Comparison of ENCODE assay signal across 2 cellular contexts in the genomic region with DNA sequence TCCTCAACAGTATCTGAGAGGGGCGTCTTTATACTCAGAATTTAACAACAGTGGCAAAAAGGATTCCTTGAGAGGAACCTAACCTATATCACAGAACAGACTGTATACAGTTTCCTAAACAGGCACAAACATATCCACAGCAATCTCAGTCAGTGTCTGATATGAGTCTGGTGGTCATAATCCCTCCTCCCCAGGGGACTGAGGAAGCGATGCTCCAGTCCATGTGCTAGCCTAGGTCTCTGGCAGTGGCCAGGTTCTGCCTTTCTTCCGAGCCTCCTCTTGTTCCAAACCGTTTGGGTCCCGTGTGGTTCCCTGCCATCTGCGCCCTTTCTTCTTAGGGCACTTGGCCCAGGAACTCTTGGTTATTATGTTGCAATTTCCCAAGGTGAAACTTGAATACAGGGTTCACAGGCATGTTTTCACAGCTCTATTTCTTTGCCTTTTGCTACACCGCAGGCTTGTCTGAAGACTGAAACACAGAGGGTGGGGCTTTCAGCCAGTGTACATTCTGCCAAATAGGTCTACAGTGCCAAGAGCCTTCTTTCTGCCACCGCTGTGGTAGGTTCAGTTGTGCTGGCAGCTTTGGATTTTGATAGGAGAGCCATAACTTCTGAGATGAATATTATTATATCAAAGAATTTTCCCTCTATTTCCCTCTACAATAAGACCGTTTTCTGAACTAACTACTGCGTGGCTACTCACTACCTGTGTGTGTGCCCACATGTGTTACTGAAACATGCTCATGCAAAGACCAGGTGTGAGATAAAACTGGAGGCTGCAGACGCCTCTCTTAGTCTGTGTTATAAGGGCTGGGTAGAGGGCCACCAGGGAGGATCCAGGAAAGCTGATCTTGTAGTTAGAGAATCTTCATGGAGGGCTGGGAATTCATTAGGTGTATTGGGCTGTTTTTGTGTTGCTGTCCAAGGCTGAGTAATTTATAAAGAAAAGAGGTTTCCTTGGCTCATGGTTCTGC.
TF ChIP-seq lines count a peak whose summit lies in the region.

No MANE protein-coding gene starts in this region.

TF ChIP-seq in HepG2, 621 proteins besides CTCF, POLR2A, EP300 and RAD21 (continued from another document):
- no peak for TF ChIP-seq ZNF703 (CRISPR knock-in tag; IDR thresholded peaks at IDR 0.05; ENCODE audit: borderline replicate concordance)
- no peak for TF ChIP-seq BCL6 (CRISPR knock-in tag; IDR thresholded peaks at IDR 0.05)
- no peak for TF ChIP-seq MIER3 (CRISPR knock-in tag; IDR thresholded peaks at IDR 0.05; ENCODE audit: borderline replicate concordance)
- no peak for TF ChIP-seq HOXA9 (CRISPR knock-in tag; IDR thresholded peaks at IDR 0.05; ENCODE audit: borderline replicate concordance)
- TF ChIP-seq GMEB1 (CRISPR knock-in tag; IDR thresholded peaks at IDR 0.05; ENCODE audit: borderline replicate concordance), result no peak
- TF ChIP-seq ZNF672 (CRISPR knock-in tag; IDR thresholded peaks at IDR 0.05), result no peak
- no peak for TF ChIP-seq ZNF740 (CRISPR knock-in tag; IDR thresholded peaks at IDR 0.05)
- TF ChIP-seq, protein P1, sequence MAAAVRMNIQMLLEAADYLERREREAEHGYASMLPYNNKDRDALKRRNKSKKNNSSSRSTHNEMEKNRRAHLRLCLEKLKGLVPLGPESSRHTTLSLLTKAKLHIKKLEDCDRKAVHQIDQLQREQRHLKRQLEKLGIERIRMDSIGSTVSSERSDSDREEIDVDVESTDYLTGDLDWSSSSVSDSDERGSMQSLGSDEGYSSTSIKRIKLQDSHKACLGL (CRISPR knock-in tag; IDR thresholded peaks at IDR 0.05), result no peak
- TF ChIP-seq BRD4 (CRISPR knock-in tag; IDR thresholded peaks at IDR 0.05), result no peak
- no peak for TF ChIP-seq ZNF850 (CRISPR knock-in tag; conservative IDR thresholded peaks at IDR 0.05)
- no peak for TF ChIP-seq ELF1 (CRISPR knock-in tag; IDR thresholded peaks at IDR 0.05)
- TF ChIP-seq CCAR2 (optimal IDR thresholded peaks at IDR 0.05; ENCODE audit: low read depth, low read length), result no peak

TF ChIP-seq in SK-N-SH treated with all-trans-retinoic acid at 6 μM for 48 hours, 23 proteins besides CTCF, POLR2A, EP300 and RAD21 (continued from another document):
- TF ChIP-seq POU6F1 (CRISPR knock-in tag; IDR thresholded peaks at IDR 0.05; ENCODE audit: borderline replicate concordance, low read depth) (no peak), ISL1 (CRISPR knock-in tag; IDR thresholded peaks at IDR 0.05) (no peak), PATZ1 (CRISPR knock-in tag; IDR thresholded peaks at IDR 0.05; ENCODE audit: borderline replicate concordance) (no peak), CSRNP3 (CRISPR knock-in tag; IDR thresholded peaks at IDR 0.05) (no peak), PPARA (CRISPR knock-in tag; IDR thresholded peaks at IDR 0.05; ENCODE audit: borderline replicate concordance) (no peak), ESRRG (CRISPR knock-in tag; IDR thresholded peaks at IDR 0.05) (no peak), TCF4 (CRISPR knock-in tag; IDR thresholded peaks at IDR 0.05; ENCODE audit: borderline replicate concordance) (no peak), SNAI2 (CRISPR knock-in tag; IDR thresholded peaks at IDR 0.05) (no peak), ZNF565 (CRISPR knock-in tag; conservative IDR thresholded peaks at IDR 0.05; ENCODE audit: low read depth) (no peak), TSHZ2 (CRISPR knock-in tag; IDR thresholded peaks at IDR 0.05) (no peak), CSDC2 (CRISPR knock-in tag; IDR thresholded peaks at IDR 0.05) (no peak), ZC3H10 (CRISPR knock-in tag; IDR thresholded peaks at IDR 0.05) (no peak), ZNF8 (CRISPR knock-in tag; IDR thresholded peaks at IDR 0.05) (no peak)
